9 cellular contexts compared by ENCODE assay signal in genomic region chr11:96272542-96273306, GRCh38.
DNase-seq lines count a peak whose midpoint lies in the region; ATAC-seq and TF ChIP-seq lines count a peak whose summit lies in the region.
"Had no signal": no experiment of that assay in that cellular context is flagged by ENCODE, and none has a peak within 500 bp of the region (broad histone marks: within the 10 kb centered on the region; RNA-seq: fewer than 3 reads in every experiment).

No MANE protein-coding gene starts in this region.

- WGBS in body of pancreas, 2 donors, result 18 to 22% methylated on average over 3 of the region's 3 CpGs
- WGBS in sigmoid colon, 2 donors, result 12 to 51% methylated on average over 3 of the region's 3 CpGs

- no peaks in the 10 kb centered on the region for H3K9me3 ChIP-seq in body of pancreas
- H3K9me3 ChIP-seq in sigmoid colon, result no peaks in the 10 kb centered on the region

- intact Hi-C loops in body of pancreas (cut with DNase I), result no loop called here
- intact Hi-C loops in sigmoid colon (cut with DNase I), result no loop called here
- intact Hi-C loops in activated T-helper 2 cell treated with anti-CD3 and anti-CD28 coated beads, Interferon-gamma antibody, Interleukin-2, Interleukin-4, amounts not matched to agents 10 μg/mL and 5 μg/mL and 100 μg/mL, durations not matched to agents 14 hours and 24 hours and 36 hours (cut with micrococcal nuclease), result loop anchor here (2.0 kb wide), 1 partner anchor 14 kb away; no protein-coding TSS in a partner anchor

- TF ChIP-seq EP300 in sigmoid colon (IDR thresholded peaks at IDR 0.05), result no peak

- H3K4me3 ChIP-seq in body of pancreas (no peak overlapping the region), sigmoid colon (no peak overlapping the region)

- peak overlapping the region in 1 of 8 donors; percentile 40 for H3K4me3 Mint-ChIP-seq in naive B cell
- no peak overlapping the region for H3K4me3 Mint-ChIP-seq in activated T-helper 2 cell treated with anti-CD3 and anti-CD28 coated beads, Interferon-gamma antibody, Interleukin-2, Interleukin-4, amounts not matched to agents 10 μg/mL and 5 μg/mL and 100 μg/mL, durations not matched to agents 14 hours and 24 hours and 36 hours (ENCODE audit: low read depth)

- H3K27ac Mint-ChIP-seq in naive B cell, result peak overlapping the region in 4 of 6 donors; percentile 27 to 87 (median 48)
- H3K27ac Mint-ChIP-seq in activated T-helper 2 cell treated with anti-CD3 and anti-CD28 coated beads, Interferon-gamma antibody, Interleukin-2, Interleukin-4, amounts not matched to agents 10 μg/mL and 5 μg/mL and 100 μg/mL, durations not matched to agents 14 hours and 24 hours and 36 hours, result no peak overlapping the region

- TF ChIP-seq CTCF in body of pancreas (IDR thresholded peaks at IDR 0.05), result no peak
- TF ChIP-seq CTCF in sigmoid colon (IDR thresholded peaks at IDR 0.05), result no peak

- no peak for TF ChIP-seq POLR2A in body of pancreas (IDR thresholded peaks at IDR 0.05)
- no peak for TF ChIP-seq POLR2A in sigmoid colon (IDR thresholded peaks at IDR 0.05)

- H3K36me3 Mint-ChIP-seq in naive B cell, result peaks cover 16 to 22% of the 10 kb centered on the region in 2 donors
- peaks cover 41% of the 10 kb centered on the region for H3K36me3 Mint-ChIP-seq in activated T-helper 2 cell treated with anti-CD3 and anti-CD28 coated beads, Interferon-gamma antibody, Interleukin-2, Interleukin-4, amounts not matched to agents 10 μg/mL and 5 μg/mL and 100 μg/mL, durations not matched to agents 14 hours and 24 hours and 36 hours (ENCODE audit: low read depth)

- H3K27me3 ChIP-seq in body of pancreas (no peaks in the 10 kb centered on the region), sigmoid colon (no peaks in the 10 kb centered on the region)

- H3K27me3 Mint-ChIP-seq in naive B cell, result no peaks in the 10 kb centered on the region
- no peaks in the 10 kb centered on the region for H3K27me3 Mint-ChIP-seq in activated T-helper 2 cell treated with anti-CD3 and anti-CD28 coated beads, Interferon-gamma antibody, Interleukin-2, Interleukin-4, amounts not matched to agents 10 μg/mL and 5 μg/mL and 100 μg/mL, durations not matched to agents 14 hours and 24 hours and 36 hours (ENCODE audit: low read depth)

- peaks cover 0 to 13% (median 0%) of the 10 kb centered on the region in 7 donors for H3K9me3 Mint-ChIP-seq in naive B cell
- H3K9me3 Mint-ChIP-seq in activated T-helper 2 cell treated with anti-CD3 and anti-CD28 coated beads, Interferon-gamma antibody, Interleukin-2, Interleukin-4, amounts not matched to agents 10 μg/mL and 5 μg/mL and 100 μg/mL, durations not matched to agents 14 hours and 24 hours and 36 hours, result peaks cover 24% of the 10 kb centered on the region

- H3K27ac ChIP-seq in body of pancreas, result peak overlapping the region; percentile 12 to 81 (median 69)
- no peak overlapping the region for H3K27ac ChIP-seq in sigmoid colon

- ATAC-seq in GM18868 (IDR thresholded peaks at IDR 0.05; ENCODE audit: unreplicated experiment) (peak; percentile 58), HG03025 (IDR thresholded peaks at IDR 0.05; ENCODE audit: low FRiP score, unreplicated experiment) (peak; percentile 50), body of pancreas (peak; percentile 91), naive B cell (ENCODE audit: low read depth in 2 of 2) (peak; percentile 52 to 84)

- DNase-seq in body of pancreas (peak; percentile 44 to 63 (median 58)), naive B cell (no peak), NCI-H510A treated with DMSO at 0.1 percent for 48 hours (lab: John Stamatoyannopoulos, UW) (no peak), sigmoid colon (no peak)
- no peak for DNase-seq in activated T-helper 2 cell treated with anti-CD3 and anti-CD28 coated beads, Interferon-gamma antibody, Interleukin-2, Interleukin-4, amounts not matched to agents 10 μg/mL and 5 μg/mL and 100 μg/mL, durations not matched to agents 14 hours and 24 hours and 36 hours (ENCODE audit: low spot score)
- DNase-seq in stimulated activated CD4-positive, alpha-beta T cell treated with anti-CD3 and anti-CD28 coated beads, Interleukin-1b, Interleukin-23, amount 100 ng/mL, for 48 hours, result no peak
- DNase-seq: Right ventricle myocardium superior had no signal

- H3K4me1 ChIP-seq in body of pancreas, result peaks cover 21% of the 10 kb centered on the region
- H3K4me1 ChIP-seq in sigmoid colon, result peaks cover 0 to 21% (median 4%) of the 10 kb centered on the region in 4 donors

- H3K36me3 ChIP-seq in body of pancreas (replicated peaks in 1 of 2; ENCODE audit: insufficient read depth in 1 of 2, low read depth in 2 of 2), result no peaks in the 10 kb centered on the region
- H3K36me3 ChIP-seq in sigmoid colon, result peaks cover 0 to 5% (median 0%) of the 10 kb centered on the region in 4 donors

- H3K4me1 Mint-ChIP-seq in naive B cell, result peaks cover 18 to 37% (median 23%) of the 10 kb centered on the region in 3 donors
- H3K4me1 Mint-ChIP-seq in activated T-helper 2 cell treated with anti-CD3 and anti-CD28 coated beads, Interferon-gamma antibody, Interleukin-2, Interleukin-4, amounts not matched to agents 10 μg/mL and 5 μg/mL and 100 μg/mL, durations not matched to agents 14 hours and 24 hours and 36 hours (ENCODE audit: low read depth), result peaks cover 25% of the 10 kb centered on the region

Comparison
In these comparisons a context has a peak if more than half of its experiments do, and no peak if none do; other contexts are left out.
1. DNase-seq: peak in body of pancreas (4 of 4); none in naive B cell (single experiment), NCI-H510A treated with DMSO at 0.1 percent for 48 hours (single experiment), sigmoid colon (single experiment), activated T-helper 2 cell treated with anti-CD3 and anti-CD28 coated beads, Interferon-gamma antibody, Interleukin-2, Interleukin-4, amounts not matched to agents 10 μg/mL and 5 μg/mL and 100 μg/mL, durations not matched to agents 14 hours and 24 hours and 36 hours (single experiment) and stimulated activated CD4-positive, alpha-beta T cell treated with anti-CD3 and anti-CD28 coated beads, Interleukin-1b, Interleukin-23, amount 100 ng/mL, for 48 hours (single experiment).
2. H3K27ac ChIP-seq: peak in body of pancreas (4 of 4); none in sigmoid colon (0 of 4).
3. Peak in every context shown above with its lines, with median percentiles within 50 percentile points of each other: ATAC-seq.